Comparison of ENCODE assay signal across 24 cellular contexts in genomic region chr7:108071551-108071950, GRCh38. TPM values are rescaled to one million over a fixed set of nuclear protein-coding genes. Genes with fewer than 3 reads are reported as not detected.
DNase-seq lines count a peak whose midpoint lies in the region; ATAC-seq and TF ChIP-seq lines count a peak whose summit lies in the region.
"Had no signal": no experiment of that assay in that cellular context is flagged by ENCODE, and none has a peak within 500 bp of the region (broad histone marks: within the 10 kb centered on the region; RNA-seq: fewer than 3 reads in every experiment).

No MANE protein-coding gene starts in this region.

- H3K4me3 ChIP-seq in Caco-2 (ENCODE audit: low read depth, low read length) = no peak overlapping the region
- H3K4me3 ChIP-seq: ascending aorta, gastroesophageal sphincter, ovary, spleen, suprapubic skin had no signal

- ATAC-seq in WTC11 = no peak
- ATAC-seq: gastroesophageal sphincter; natural killer cell treated with Interleukin-12 subunit alpha and Interleukin-12 subunit beta and Interleukin-15 and Interleukin-18, amount 100 ng/mL, for 72 hours; stimulated activated effector memory CD8-positive, alpha-beta T cell treated with anti-CD3 and anti-CD28 coated beads, Interleukin-12 subunit alpha, Interleukin-12 subunit beta, amount 100 ng/mL, for 72 hours had no signal

- no peaks in the 10 kb centered on the region for H3K9me3 ChIP-seq in Caco-2
- H3K9me3 ChIP-seq: ascending aorta, gastroesophageal sphincter, ovary, spleen, suprapubic skin had no signal

- no peaks in the 10 kb centered on the region for H3K4me1 Mint-ChIP-seq in Caco-2 (ENCODE audit: low read depth, unreplicated experiment)
- peaks cover 25% of the 10 kb centered on the region for H3K4me1 Mint-ChIP-seq in brain
- no peaks in the 10 kb centered on the region for H3K4me1 Mint-ChIP-seq in WTC11
- H3K4me1 Mint-ChIP-seq: IgD-negative memory B cell; stimulated activated effector memory CD8-positive, alpha-beta T cell treated with anti-CD3 and anti-CD28 coated beads, Interleukin-12 subunit alpha, Interleukin-12 subunit beta, amount 100 ng/mL, for 72 hours had no signal

- H3K9me3 Mint-ChIP-seq in Caco-2 (ENCODE audit: unreplicated experiment) = no peaks in the 10 kb centered on the region
- H3K9me3 Mint-ChIP-seq in brain = no peaks in the 10 kb centered on the region
- no peaks in the 10 kb centered on the region for H3K9me3 Mint-ChIP-seq in WTC11
- H3K9me3 Mint-ChIP-seq: activated T-helper 2 cell treated with anti-CD3 and anti-CD28 coated beads, Interferon-gamma antibody, Interleukin-2, Interleukin-4, amounts not matched to agents 10 μg/mL and 5 μg/mL and 100 μg/mL, durations not matched to agents 14 hours and 24 hours and 36 hours; dendritic cell treated with granulocyte-macrophage colony-stimulating factor and Interleukin-4, amounts not matched to agents 40 ng/mL and 50 ng/mL, for 4 days; IgD-negative memory B cell; natural killer cell treated with Interleukin-12 subunit alpha and Interleukin-12 subunit beta and Interleukin-15 and Interleukin-18, amount 100 ng/mL, for 72 hours; stimulated activated effector memory CD8-positive, alpha-beta T cell treated with anti-CD3 and anti-CD28 coated beads, Interleukin-12 subunit alpha, Interleukin-12 subunit beta, amount 100 ng/mL, for 72 hours had no signal

- H3K36me3 Mint-ChIP-seq in Caco-2 (ENCODE audit: insufficient read depth, unreplicated experiment) (no peaks in the 10 kb centered on the region), brain (no peaks in the 10 kb centered on the region), WTC11 (no peaks in the 10 kb centered on the region)
- H3K36me3 Mint-ChIP-seq: activated naive CD8-positive, alpha-beta T cell; IgD-negative memory B cell; natural killer cell treated with Interleukin-12 subunit alpha and Interleukin-12 subunit beta and Interleukin-15 and Interleukin-18, amount 100 ng/mL, for 72 hours; stimulated activated effector memory CD8-positive, alpha-beta T cell treated with anti-CD3 and anti-CD28 coated beads, Interleukin-12 subunit alpha, Interleukin-12 subunit beta, amount 100 ng/mL, for 72 hours had no signal

- DNase-seq in Caco-2 (no peak), MV-4-11 (lab: John Stamatoyannopoulos, UW) (peak; percentile 5), NCI-H524 (lab: John Stamatoyannopoulos, UW) (peak; percentile 78 to 90), Kasumi-1 (lab: John Stamatoyannopoulos, UW) (no peak), WTC11 (ENCODE audit: low spot score) (no peak)
- no peak for DNase-seq in activated CD8-positive, alpha-beta memory T cell treated with anti-CD3 and anti-CD28 coated beads, Interleukin-2, amount 50 U/mL, for 4 hours
- DNase-seq: activated CD4-positive, alpha-beta T cell treated with anti-CD3 and anti-CD28 coated beads, Interleukin-2, amount 50 U/mL, for 48 hours; activated CD4-positive, CD25-positive, alpha-beta regulatory T cell; C1 segment of cervical spinal cord; GOT3; ovary; SIG-M5; spleen; stimulated activated CD4-positive, alpha-beta T cell treated with anti-CD3 and anti-CD28 coated beads, Interleukin-2, amount 100 ng/mL, for 48 hours had no signal

- CTCF ChIA-PET in Caco-2 (lab: Charles Lee) (no interaction called here), WTC11 (lab: Charles Lee) (no interaction called here)

- H3K27me3 Mint-ChIP-seq in Caco-2 (ENCODE audit: insufficient read depth, unreplicated experiment) (no peaks in the 10 kb centered on the region), brain (peaks cover 8% of the 10 kb centered on the region), WTC11 (ENCODE audit: low read depth) (no peaks in the 10 kb centered on the region)
- H3K27me3 Mint-ChIP-seq: activated naive CD8-positive, alpha-beta T cell; dendritic cell treated with granulocyte-macrophage colony-stimulating factor and Interleukin-4, amounts not matched to agents 40 ng/mL and 50 ng/mL, for 4 days had no signal

- TF ChIP-seq CTCF in Caco-2 (IDR thresholded peaks at IDR 0.05; ENCODE audit: insufficient read depth in 1 of 2, low read depth in 1 of 2, low read length in 1 of 2, severe bottlenecking in 1 of 2, unreplicated experiment in 1 of 2) = no peak
- no peak for TF ChIP-seq CTCF in brain (conservative IDR thresholded peaks at IDR 0.05)
- no peak for TF ChIP-seq CTCF in WTC11 (IDR thresholded peaks at IDR 0.05)

- H3K4me1 ChIP-seq in Caco-2 = peaks cover under 1% of the 10 kb centered on the region; the same call in 1 of the 2 replicates
- H3K4me1 ChIP-seq: ascending aorta, spleen, suprapubic skin had no signal

- no peaks in the 10 kb centered on the region for H3K36me3 ChIP-seq in Caco-2 (ENCODE audit: control insufficient read depth, insufficient read depth, low read length)
- H3K36me3 ChIP-seq: ascending aorta, gastroesophageal sphincter, ovary, spleen, suprapubic skin had no signal

- no peak overlapping the region for H3K4me3 Mint-ChIP-seq in Caco-2 (ENCODE audit: unreplicated experiment)
- no peak overlapping the region for H3K4me3 Mint-ChIP-seq in brain
- H3K4me3 Mint-ChIP-seq in WTC11 = no peak overlapping the region
- H3K4me3 Mint-ChIP-seq: activated naive CD8-positive, alpha-beta T cell; dendritic cell treated with granulocyte-macrophage colony-stimulating factor and Interleukin-4, amounts not matched to agents 40 ng/mL and 50 ng/mL, for 4 days; IgD-negative memory B cell; natural killer cell treated with Interleukin-12 subunit alpha and Interleukin-12 subunit beta and Interleukin-15 and Interleukin-18, amount 100 ng/mL, for 72 hours; stimulated activated effector memory CD8-positive, alpha-beta T cell treated with anti-CD3 and anti-CD28 coated beads, Interleukin-12 subunit alpha, Interleukin-12 subunit beta, amount 100 ng/mL, for 72 hours had no signal

- BruUV-seq in Caco-2 (replicated peaks; lab: Mats Ljungman, UMichigan) = no TSS peak

- POLR2A ChIA-PET in Caco-2 (lab: Charles Lee) (no interaction called here), WTC11 (lab: Charles Lee) (no interaction called here)

- intact Hi-C loops in Caco-2 (cut with micrococcal nuclease; ENCODE audit: unreplicated experiment) = no loop called here

- H3K27ac Mint-ChIP-seq in Caco-2 (ENCODE audit: unreplicated experiment) (peak overlapping the region; percentile 8), brain (peak overlapping the region in 3 of 5 experiments; percentile 0 to 14 (median 13)), WTC11 (no peak overlapping the region)
- H3K27ac Mint-ChIP-seq: activated naive CD8-positive, alpha-beta T cell; activated T-helper 2 cell treated with anti-CD3 and anti-CD28 coated beads, Interferon-gamma antibody, Interleukin-2, Interleukin-4, amounts not matched to agents 10 μg/mL and 5 μg/mL and 100 μg/mL, durations not matched to agents 14 hours and 24 hours and 36 hours; dendritic cell treated with granulocyte-macrophage colony-stimulating factor and Interleukin-4, amounts not matched to agents 40 ng/mL and 50 ng/mL, for 4 days; IgD-negative memory B cell; natural killer cell treated with Interleukin-12 subunit alpha and Interleukin-12 subunit beta and Interleukin-15 and Interleukin-18, amount 100 ng/mL, for 72 hours; stimulated activated effector memory CD8-positive, alpha-beta T cell treated with anti-CD3 and anti-CD28 coated beads, Interleukin-12 subunit alpha, Interleukin-12 subunit beta, amount 100 ng/mL, for 72 hours had no signal

- H3K27me3 ChIP-seq in Caco-2 (replicated peaks; ENCODE audit: control insufficient read depth, insufficient read depth, low read length) = no peaks in the 10 kb centered on the region
- H3K27me3 ChIP-seq: ascending aorta, gastroesophageal sphincter, ovary, spleen, suprapubic skin had no signal

TF ChIP-seq in WTC11, 78 proteins besides CTCF, POLR2A, EP300 and RAD21 (continues in another document):
- TF ChIP-seq ARID4B (CRISPR knock-in tag; IDR thresholded peaks at IDR 0.05; ENCODE audit: borderline replicate concordance) (no peak), GABPB1 (CRISPR knock-in tag; IDR thresholded peaks at IDR 0.05) (no peak), SMAD3 (CRISPR knock-in tag; IDR thresholded peaks at IDR 0.05; ENCODE audit: borderline replicate concordance) (no peak), ETV6 (CRISPR knock-in tag; IDR thresholded peaks at IDR 0.05) (no peak)

RNA-seq across cellular contexts. Expression of gene LAMB4, which starts 58.6 kb away (rescaled TPM):
- total RNA-seq in Caco-2 (2022) (0.51 and 0.52 TPM in 2 replicates), WTC11 (2021) (not detected in 3 replicates)
- not detected for polyA plus RNA-seq in brain (ENCODE audit: insufficient read depth, low read depth, low replicate concordance)
- total RNA-seq: activated T-helper 2 cell treated with anti-CD3 and anti-CD28 coated beads, Interferon-gamma antibody, Interleukin-2, Interleukin-4, amounts not matched to agents 10 μg/mL and 5 μg/mL and 100 μg/mL, durations not matched to agents 14 hours and 24 hours and 36 hours; ascending aorta; natural killer cell treated with Interleukin-12 subunit alpha and Interleukin-12 subunit beta and Interleukin-15 and Interleukin-18, amount 100 ng/mL, for 72 hours; ovary had no signal
- polyA plus RNA-seq: IgD-negative memory B cell had no signal

Comparison
In these comparisons a context has a peak if more than half of its experiments do, and no peak if none do; other contexts are left out.
1. DNase-seq: peak in MV-4-11 (single experiment) and NCI-H524 (2 of 2); none in Caco-2 (0 of 2), activated CD8-positive, alpha-beta memory T cell treated with anti-CD3 and anti-CD28 coated beads, Interleukin-2, amount 50 U/mL, for 4 hours (single experiment), Kasumi-1 (0 of 2) and WTC11 (single experiment).